In the genomic region with DNA sequence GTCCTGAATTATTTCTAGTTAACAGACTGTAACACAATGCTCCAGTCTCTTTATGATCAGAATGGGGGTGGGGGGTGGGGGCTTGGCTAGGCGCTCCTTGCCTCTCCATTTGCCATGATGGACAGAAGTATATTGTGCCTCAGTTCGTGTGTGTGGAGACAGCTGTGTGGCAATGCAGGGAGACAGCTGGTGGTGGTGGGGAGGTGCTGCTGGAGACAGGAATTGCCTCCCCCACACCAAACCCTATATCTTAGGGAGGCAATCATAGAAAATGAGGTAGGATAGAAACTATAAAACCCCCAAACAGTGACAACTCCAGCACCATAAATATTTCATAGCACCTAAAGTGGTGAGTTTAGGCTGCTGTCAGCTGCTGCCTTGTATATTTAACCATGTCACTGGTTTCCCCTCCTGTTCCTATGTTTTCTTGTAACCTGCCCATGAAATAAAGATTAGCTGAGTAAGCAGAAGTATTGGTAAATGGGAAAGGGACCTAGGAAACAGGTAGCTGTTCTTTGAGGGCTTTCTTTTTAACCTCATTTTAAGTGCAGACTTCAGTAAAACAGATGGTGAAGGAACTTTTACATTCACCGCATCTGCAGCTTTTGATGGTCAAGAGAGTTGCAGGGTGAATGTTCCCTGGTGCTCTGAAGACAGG, we compare ENCODE assay signal across 2 cellular contexts.
TF ChIP-seq lines count a peak whose summit lies in the region.

No MANE protein-coding gene starts in this region.

TF ChIP-seq in SK-N-SH, 30 proteins besides CTCF, POLR2A, EP300 and RAD21 (continued from another document):
- TF ChIP-seq GATA2 (CRISPR knock-in tag; IDR thresholded peaks at IDR 0.05) = no peak
- no peak for TF ChIP-seq PBX3 (IDR thresholded peaks at IDR 0.05)
- no peak for TF ChIP-seq NFIC (IDR thresholded peaks at IDR 0.05; ENCODE audit: borderline replicate concordance)
- TF ChIP-seq, protein P1, sequence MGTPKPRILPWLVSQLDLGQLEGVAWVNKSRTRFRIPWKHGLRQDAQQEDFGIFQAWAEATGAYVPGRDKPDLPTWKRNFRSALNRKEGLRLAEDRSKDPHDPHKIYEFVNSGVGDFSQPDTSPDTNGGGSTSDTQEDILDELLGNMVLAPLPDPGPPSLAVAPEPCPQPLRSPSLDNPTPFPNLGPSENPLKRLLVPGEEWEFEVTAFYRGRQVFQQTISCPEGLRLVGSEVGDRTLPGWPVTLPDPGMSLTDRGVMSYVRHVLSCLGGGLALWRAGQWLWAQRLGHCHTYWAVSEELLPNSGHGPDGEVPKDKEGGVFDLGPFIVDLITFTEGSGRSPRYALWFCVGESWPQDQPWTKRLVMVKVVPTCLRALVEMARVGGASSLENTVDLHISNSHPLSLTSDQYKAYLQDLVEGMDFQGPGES (IDR thresholded peaks at IDR 0.05; ENCODE audit: low read depth, low read length) = no peak
- TF ChIP-seq GABPA (IDR thresholded peaks at IDR 0.05; ENCODE audit: low read depth) = no peak
- no peak for TF ChIP-seq YY1 (IDR thresholded peaks at IDR 0.05; ENCODE audit: low read depth)
- TF ChIP-seq FOXM1 (IDR thresholded peaks at IDR 0.05; ENCODE audit: low read depth) = no peak
- TF ChIP-seq TAF1 (IDR thresholded peaks at IDR 0.05; ENCODE audit: borderline replicate concordance, low read depth, low read length) = no peak
- TF ChIP-seq FOXJ3 (CRISPR knock-in tag; IDR thresholded peaks at IDR 0.05) = no peak
TF ChIP-seq in SK-N-SH: peak in this region for 0.

TF ChIP-seq in SK-N-SH treated with all-trans-retinoic acid at 6 μM for 48 hours, 23 proteins besides CTCF, POLR2A, EP300 and RAD21 (continued from another document):
- TF ChIP-seq POU6F1 (CRISPR knock-in tag; IDR thresholded peaks at IDR 0.05; ENCODE audit: borderline replicate concordance, low read depth) (no peak), TSHZ2 (CRISPR knock-in tag; IDR thresholded peaks at IDR 0.05) (no peak), RARB (CRISPR knock-in tag; IDR thresholded peaks at IDR 0.05) (no peak), CREB5 (CRISPR knock-in tag; IDR thresholded peaks at IDR 0.05; ENCODE audit: low read depth) (no peak)
